In genomic region chr13:52842440-52842839, GRCh38 we compare ENCODE assay signal across 1 cellular context.
TF ChIP-seq lines count a peak whose summit lies in the region.

No MANE protein-coding gene starts in this region.

TF ChIP-seq in HepG2, 621 proteins besides CTCF, POLR2A, EP300 and RAD21 (continued from another document and continues in another):
- TF ChIP-seq, protein P1, sequence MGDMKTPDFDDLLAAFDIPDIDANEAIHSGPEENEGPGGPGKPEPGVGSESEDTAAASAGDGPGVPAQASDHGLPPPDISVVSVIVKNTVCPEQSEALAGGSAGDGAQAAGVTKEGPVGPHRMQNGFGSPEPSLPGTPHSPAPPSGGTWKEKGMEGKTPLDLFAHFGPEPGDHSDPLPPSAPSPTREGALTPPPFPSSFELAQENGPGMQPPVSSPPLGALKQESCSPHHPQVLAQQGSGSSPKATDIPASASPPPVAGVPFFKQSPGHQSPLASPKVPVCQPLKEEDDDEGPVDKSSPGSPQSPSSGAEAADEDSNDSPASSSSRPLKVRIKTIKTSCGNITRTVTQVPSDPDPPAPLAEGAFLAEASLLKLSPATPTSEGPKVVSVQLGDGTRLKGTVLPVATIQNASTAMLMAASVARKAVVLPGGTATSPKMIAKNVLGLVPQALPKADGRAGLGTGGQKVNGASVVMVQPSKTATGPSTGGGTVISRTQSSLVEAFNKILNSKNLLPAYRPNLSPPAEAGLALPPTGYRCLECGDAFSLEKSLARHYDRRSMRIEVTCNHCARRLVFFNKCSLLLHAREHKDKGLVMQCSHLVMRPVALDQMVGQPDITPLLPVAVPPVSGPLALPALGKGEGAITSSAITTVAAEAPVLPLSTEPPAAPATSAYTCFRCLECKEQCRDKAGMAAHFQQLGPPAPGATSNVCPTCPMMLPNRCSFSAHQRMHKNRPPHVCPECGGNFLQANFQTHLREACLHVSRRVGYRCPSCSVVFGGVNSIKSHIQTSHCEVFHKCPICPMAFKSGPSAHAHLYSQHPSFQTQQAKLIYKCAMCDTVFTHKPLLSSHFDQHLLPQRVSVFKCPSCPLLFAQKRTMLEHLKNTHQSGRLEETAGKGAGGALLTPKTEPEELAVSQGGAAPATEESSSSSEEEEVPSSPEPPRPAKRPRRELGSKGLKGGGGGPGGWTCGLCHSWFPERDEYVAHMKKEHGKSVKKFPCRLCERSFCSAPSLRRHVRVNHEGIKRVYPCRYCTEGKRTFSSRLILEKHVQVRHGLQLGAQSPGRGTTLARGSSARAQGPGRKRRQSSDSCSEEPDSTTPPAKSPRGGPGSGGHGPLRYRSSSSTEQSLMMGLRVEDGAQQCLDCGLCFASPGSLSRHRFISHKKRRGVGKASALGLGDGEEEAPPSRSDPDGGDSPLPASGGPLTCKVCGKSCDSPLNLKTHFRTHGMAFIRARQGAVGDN (CRISPR knock-in tag; IDR thresholded peaks at IDR 0.05), result peak; percentile 48
- TF ChIP-seq SOX6 (IDR thresholded peaks at IDR 0.05), result no peak
- peak; percentile 22; the same call in 1 of the 2 replicates for TF ChIP-seq SOX6 (CRISPR knock-in tag; IDR thresholded peaks at IDR 0.05)
- TF ChIP-seq ZNF644 (CRISPR knock-in tag; IDR thresholded peaks at IDR 0.05; ENCODE audit: low read depth), result peak; percentile 73
- no peak for TF ChIP-seq ZSCAN30 (CRISPR knock-in tag; IDR thresholded peaks at IDR 0.05)
- no peak for TF ChIP-seq EEA1 (CRISPR knock-in tag; IDR thresholded peaks at IDR 0.05; ENCODE audit: borderline replicate concordance)
- 0 out of 2 replicates have a peak, but pooled peaks have one; percentile 20 for TF ChIP-seq HDAC1 (CRISPR knock-in tag; IDR thresholded peaks at IDR 0.05)
- peak; percentile 98 for TF ChIP-seq BHLHE40 (IDR thresholded peaks at IDR 0.05; ENCODE audit: low read length)
- TF ChIP-seq ZNF230 (CRISPR knock-in tag; IDR thresholded peaks at IDR 0.05), result no peak
- peak; percentile 29; the same call in 1 of the 2 replicates for TF ChIP-seq HNF4G (IDR thresholded peaks at IDR 0.05; ENCODE audit: borderline replicate concordance, low read depth, low read length)
- TF ChIP-seq HNF4G (CRISPR knock-in tag; IDR thresholded peaks at IDR 0.05; ENCODE audit: borderline replicate concordance, low read depth), result no peak
- no peak; the same call in 1 of the 2 replicates for TF ChIP-seq CCDC6 (CRISPR knock-in tag; IDR thresholded peaks at IDR 0.05)
- TF ChIP-seq, protein P2, sequence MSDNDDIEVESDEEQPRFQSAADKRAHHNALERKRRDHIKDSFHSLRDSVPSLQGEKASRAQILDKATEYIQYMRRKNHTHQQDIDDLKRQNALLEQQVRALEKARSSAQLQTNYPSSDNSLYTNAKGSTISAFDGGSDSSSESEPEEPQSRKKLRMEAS (IDR thresholded peaks at IDR 0.05), result peak; percentile 82
- TF ChIP-seq HDAC2 (CRISPR knock-in tag; IDR thresholded peaks at IDR 0.05), result 0 out of 2 replicates have a peak, but pooled peaks have one; percentile 41
- peak; percentile 37; the same call in 1 of the 2 replicates for TF ChIP-seq ARID4A (CRISPR knock-in tag; IDR thresholded peaks at IDR 0.05; ENCODE audit: borderline replicate concordance)
- TF ChIP-seq ZNF570 (CRISPR knock-in tag; IDR thresholded peaks at IDR 0.05; ENCODE audit: borderline replicate concordance), result no peak
- TF ChIP-seq, protein P3, sequence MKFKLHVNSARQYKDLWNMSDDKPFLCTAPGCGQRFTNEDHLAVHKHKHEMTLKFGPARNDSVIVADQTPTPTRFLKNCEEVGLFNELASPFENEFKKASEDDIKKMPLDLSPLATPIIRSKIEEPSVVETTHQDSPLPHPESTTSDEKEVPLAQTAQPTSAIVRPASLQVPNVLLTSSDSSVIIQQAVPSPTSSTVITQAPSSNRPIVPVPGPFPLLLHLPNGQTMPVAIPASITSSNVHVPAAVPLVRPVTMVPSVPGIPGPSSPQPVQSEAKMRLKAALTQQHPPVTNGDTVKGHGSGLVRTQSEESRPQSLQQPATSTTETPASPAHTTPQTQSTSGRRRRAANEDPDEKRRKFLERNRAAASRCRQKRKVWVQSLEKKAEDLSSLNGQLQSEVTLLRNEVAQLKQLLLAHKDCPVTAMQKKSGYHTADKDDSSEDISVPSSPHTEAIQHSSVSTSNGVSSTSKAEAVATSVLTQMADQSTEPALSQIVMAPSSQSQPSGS (CRISPR knock-in tag; IDR thresholded peaks at IDR 0.05), result 0 out of 2 replicates have a peak, but pooled peaks have one; percentile 23
- TF ChIP-seq ZNF235 (CRISPR knock-in tag; IDR thresholded peaks at IDR 0.05; ENCODE audit: borderline replicate concordance), result no peak
- no peak for TF ChIP-seq NBN (conservative IDR thresholded peaks at IDR 0.05)
- TF ChIP-seq, protein P4, sequence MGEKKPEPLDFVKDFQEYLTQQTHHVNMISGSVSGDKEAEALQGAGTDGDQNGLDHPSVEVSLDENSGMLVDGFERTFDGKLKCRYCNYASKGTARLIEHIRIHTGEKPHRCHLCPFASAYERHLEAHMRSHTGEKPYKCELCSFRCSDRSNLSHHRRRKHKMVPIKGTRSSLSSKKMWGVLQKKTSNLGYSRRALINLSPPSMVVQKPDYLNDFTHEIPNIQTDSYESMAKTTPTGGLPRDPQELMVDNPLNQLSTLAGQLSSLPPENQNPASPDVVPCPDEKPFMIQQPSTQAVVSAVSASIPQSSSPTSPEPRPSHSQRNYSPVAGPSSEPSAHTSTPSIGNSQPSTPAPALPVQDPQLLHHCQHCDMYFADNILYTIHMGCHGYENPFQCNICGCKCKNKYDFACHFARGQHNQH (CRISPR knock-in tag; IDR thresholded peaks at IDR 0.05), result 0 out of 2 replicates have a peak, but pooled peaks have one; percentile 34
- peak; percentile 58; the same call in 1 of the 2 replicates for TF ChIP-seq ZNF768 (CRISPR knock-in tag; IDR thresholded peaks at IDR 0.05)
- peak; percentile 42; the same call in 1 of the 2 replicates for TF ChIP-seq YEATS4 (CRISPR knock-in tag; IDR thresholded peaks at IDR 0.05; ENCODE audit: borderline replicate concordance)
- TF ChIP-seq ZNF878 (CRISPR knock-in tag; IDR thresholded peaks at IDR 0.05), result 0 out of 2 replicates have a peak, but pooled peaks have one; percentile 26
- TF ChIP-seq FOXP1 (IDR thresholded peaks at IDR 0.05), result no peak
- peak; percentile 7; the same call in 1 of the 2 replicates for TF ChIP-seq FOXP1 (CRISPR knock-in tag; IDR thresholded peaks at IDR 0.05)
- peak; percentile 75; the same call in 1 of the 2 replicates for TF ChIP-seq ZNF331 (CRISPR knock-in tag; IDR thresholded peaks at IDR 0.05)
- no peak for TF ChIP-seq CERS6 (CRISPR knock-in tag; IDR thresholded peaks at IDR 0.05)
- no peak for TF ChIP-seq SOX13 (IDR thresholded peaks at IDR 0.05)
- peak in 1 of 2 experiments; percentile 45; a peak in 1 of 4 replicates for TF ChIP-seq SOX13 (CRISPR knock-in tag; conservative IDR thresholded peaks at IDR 0.05 in 1 of 2, IDR thresholded peaks at IDR 0.05 in 1 of 2)
- peak; percentile 70; the same call in 1 of the 2 replicates for TF ChIP-seq TFDP1 (CRISPR knock-in tag; IDR thresholded peaks at IDR 0.05; ENCODE audit: borderline replicate concordance)
- TF ChIP-seq KDM2A (CRISPR knock-in tag; IDR thresholded peaks at IDR 0.05; ENCODE audit: borderline replicate concordance, low read depth), result 0 out of 2 replicates have a peak, but pooled peaks have one; percentile 31
- TF ChIP-seq ZMYM4 (CRISPR knock-in tag; IDR thresholded peaks at IDR 0.05), result peak; percentile 63
- TF ChIP-seq TARDBP (CRISPR knock-in tag; IDR thresholded peaks at IDR 0.05), result peak; percentile 18; the same call in 1 of the 2 replicates
- TF ChIP-seq ZNF772 (CRISPR knock-in tag; IDR thresholded peaks at IDR 0.05), result no peak
- peak; percentile 77; the same call in 1 of the 2 replicates for TF ChIP-seq MYC (CRISPR knock-in tag; IDR thresholded peaks at IDR 0.05; ENCODE audit: borderline replicate concordance)
- TF ChIP-seq GATAD2A (CRISPR knock-in tag; IDR thresholded peaks at IDR 0.05), result 0 out of 2 replicates have a peak, but pooled peaks have one; percentile 30
- TF ChIP-seq ZNF574 (CRISPR knock-in tag; IDR thresholded peaks at IDR 0.05), result 0 out of 2 replicates have a peak, but pooled peaks have one; percentile 49
- TF ChIP-seq, protein P5, sequence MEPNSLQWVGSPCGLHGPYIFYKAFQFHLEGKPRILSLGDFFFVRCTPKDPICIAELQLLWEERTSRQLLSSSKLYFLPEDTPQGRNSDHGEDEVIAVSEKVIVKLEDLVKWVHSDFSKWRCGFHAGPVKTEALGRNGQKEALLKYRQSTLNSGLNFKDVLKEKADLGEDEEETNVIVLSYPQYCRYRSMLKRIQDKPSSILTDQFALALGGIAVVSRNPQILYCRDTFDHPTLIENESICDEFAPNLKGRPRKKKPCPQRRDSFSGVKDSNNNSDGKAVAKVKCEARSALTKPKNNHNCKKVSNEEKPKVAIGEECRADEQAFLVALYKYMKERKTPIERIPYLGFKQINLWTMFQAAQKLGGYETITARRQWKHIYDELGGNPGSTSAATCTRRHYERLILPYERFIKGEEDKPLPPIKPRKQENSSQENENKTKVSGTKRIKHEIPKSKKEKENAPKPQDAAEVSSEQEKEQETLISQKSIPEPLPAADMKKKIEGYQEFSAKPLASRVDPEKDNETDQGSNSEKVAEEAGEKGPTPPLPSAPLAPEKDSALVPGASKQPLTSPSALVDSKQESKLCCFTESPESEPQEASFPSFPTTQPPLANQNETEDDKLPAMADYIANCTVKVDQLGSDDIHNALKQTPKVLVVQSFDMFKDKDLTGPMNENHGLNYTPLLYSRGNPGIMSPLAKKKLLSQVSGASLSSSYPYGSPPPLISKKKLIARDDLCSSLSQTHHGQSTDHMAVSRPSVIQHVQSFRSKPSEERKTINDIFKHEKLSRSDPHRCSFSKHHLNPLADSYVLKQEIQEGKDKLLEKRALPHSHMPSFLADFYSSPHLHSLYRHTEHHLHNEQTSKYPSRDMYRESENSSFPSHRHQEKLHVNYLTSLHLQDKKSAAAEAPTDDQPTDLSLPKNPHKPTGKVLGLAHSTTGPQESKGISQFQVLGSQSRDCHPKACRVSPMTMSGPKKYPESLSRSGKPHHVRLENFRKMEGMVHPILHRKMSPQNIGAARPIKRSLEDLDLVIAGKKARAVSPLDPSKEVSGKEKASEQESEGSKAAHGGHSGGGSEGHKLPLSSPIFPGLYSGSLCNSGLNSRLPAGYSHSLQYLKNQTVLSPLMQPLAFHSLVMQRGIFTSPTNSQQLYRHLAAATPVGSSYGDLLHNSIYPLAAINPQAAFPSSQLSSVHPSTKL (CRISPR knock-in tag; IDR thresholded peaks at IDR 0.05), result peak; percentile 48; the same call in 1 of the 2 replicates
